Comparison of ENCODE assay signal across 27 cellular contexts in the genomic region with DNA sequence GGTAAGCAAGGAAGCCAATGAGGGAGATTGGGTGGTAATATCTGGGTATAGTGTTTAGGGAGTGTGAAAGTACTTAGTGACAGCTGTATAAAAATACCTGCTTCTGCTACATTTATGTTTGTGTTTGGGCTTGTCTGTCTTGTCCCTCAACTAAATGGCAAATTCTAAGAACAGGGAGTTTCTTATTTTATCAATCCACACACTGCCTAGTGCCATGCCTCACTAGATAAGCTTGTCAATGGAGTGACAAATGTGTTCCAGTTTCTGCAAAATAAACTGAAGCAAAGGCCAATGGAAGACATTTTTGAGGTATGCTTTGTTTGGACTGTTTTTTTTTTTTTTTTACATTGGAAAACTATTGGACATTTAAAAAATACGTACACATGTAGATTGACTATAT.
"Had no signal": no experiment of that assay in that cellular context is flagged by ENCODE, and none has a peak within 500 bp of the region (broad histone marks: within the 10 kb centered on the region; RNA-seq: fewer than 3 reads in every experiment).

No MANE protein-coding gene starts in this region.

- H3K4me1 ChIP-seq: ascending aorta, esophagus squamous epithelium, gastroesophageal sphincter, heart right ventricle had no signal

- H3K4me3 ChIP-seq: ascending aorta, esophagus squamous epithelium, gastroesophageal sphincter, heart right ventricle had no signal

- H3K4me1 Mint-ChIP-seq: activated CD4-positive, alpha-beta memory T cell treated with anti-CD3 and anti-CD28 coated beads, Interleukin-2, amount 10 ng/mL, durations not matched to agents 7 days and 5 days; activated CD4-positive, alpha-beta T cell treated with anti-CD3 and anti-CD28 coated beads, Interleukin-2, amount 10 ng/mL, durations not matched to agents 7 days and 5 days; activated naive CD4-positive, alpha-beta T cell treated with anti-CD3 and anti-CD28 coated beads, Interleukin-2, amount 10 ng/mL, durations not matched to agents 7 days and 5 days; activated naive CD8-positive, alpha-beta T cell treated with anti-CD3 and anti-CD28 coated beads, Interleukin-2, amount 10 ng/mL, durations not matched to agents 7 days and 5 days had no signal

- H3K4me3 Mint-ChIP-seq: activated CD4-positive, alpha-beta memory T cell treated with anti-CD3 and anti-CD28 coated beads, Interleukin-2, amount 10 ng/mL, durations not matched to agents 7 days and 5 days; activated CD4-positive, alpha-beta T cell treated with anti-CD3 and anti-CD28 coated beads, Interleukin-2, amount 10 ng/mL, durations not matched to agents 7 days and 5 days; activated naive CD4-positive, alpha-beta T cell treated with anti-CD3 and anti-CD28 coated beads, Interleukin-2, amount 10 ng/mL, durations not matched to agents 7 days and 5 days; activated naive CD8-positive, alpha-beta T cell treated with anti-CD3 and anti-CD28 coated beads, Interleukin-2, amount 10 ng/mL, durations not matched to agents 7 days and 5 days; activated T-helper 1 cell treated with anti-CD3 and anti-CD28 coated beads, Interleukin-12 subunit alpha, Interleukin-12 subunit beta, Interleukin-2, Interleukin-4 antibody, amounts not matched to agents 30 ng/mL and 10 ng/mL and 1 ng/mL, durations not matched to agents 14 hours and 24 hours and 36 hours; effector memory CD8-positive, alpha-beta T cell; WTC11 had no signal

- H3K27ac ChIP-seq: ascending aorta, esophagus squamous epithelium, gastroesophageal sphincter, heart right ventricle, VCaP had no signal

- H3K9me3 ChIP-seq: ascending aorta, esophagus squamous epithelium, gastroesophageal sphincter, heart right ventricle had no signal

- ATAC-seq: activated naive CD4-positive, alpha-beta T cell treated with anti-CD3 and anti-CD28 coated beads, Interleukin-2, amount 50 U/mL, for 72 hours; effector memory CD8-positive, alpha-beta T cell; gastroesophageal sphincter; heart right ventricle; WTC11 had no signal

- H3K27ac Mint-ChIP-seq: activated CD4-positive, alpha-beta memory T cell treated with anti-CD3 and anti-CD28 coated beads, Interleukin-2, amount 10 ng/mL, durations not matched to agents 7 days and 5 days; activated CD4-positive, alpha-beta T cell treated with anti-CD3 and anti-CD28 coated beads, Interleukin-2, amount 10 ng/mL, durations not matched to agents 7 days and 5 days; activated naive CD4-positive, alpha-beta T cell treated with anti-CD3 and anti-CD28 coated beads, Interleukin-2, amount 10 ng/mL, durations not matched to agents 7 days and 5 days; activated naive CD4-positive, alpha-beta T cell treated with anti-CD3 and anti-CD28 coated beads, Interleukin-2, amount 50 U/mL, for 72 hours; activated naive CD8-positive, alpha-beta T cell treated with anti-CD3 and anti-CD28 coated beads, Interleukin-2, amount 10 ng/mL, durations not matched to agents 7 days and 5 days; activated T-helper 1 cell treated with anti-CD3 and anti-CD28 coated beads, Interleukin-12 subunit alpha, Interleukin-12 subunit beta, Interleukin-2, Interleukin-4 antibody, amounts not matched to agents 30 ng/mL and 10 ng/mL and 1 ng/mL, durations not matched to agents 14 hours and 24 hours and 36 hours; activated T-helper 2 cell treated with anti-CD3 and anti-CD28 coated beads, Interferon-gamma antibody, Interleukin-2, Interleukin-4, amounts not matched to agents 10 μg/mL and 5 μg/mL and 100 μg/mL, durations not matched to agents 14 hours and 24 hours and 36 hours; WTC11 had no signal

- H3K27me3 Mint-ChIP-seq: activated CD4-positive, alpha-beta memory T cell treated with anti-CD3 and anti-CD28 coated beads, Interleukin-2, amount 10 ng/mL, durations not matched to agents 7 days and 5 days; activated CD4-positive, alpha-beta T cell treated with anti-CD3 and anti-CD28 coated beads, Interleukin-2, amount 10 ng/mL, durations not matched to agents 7 days and 5 days; activated naive CD4-positive, alpha-beta T cell treated with anti-CD3 and anti-CD28 coated beads, Interleukin-2, amount 10 ng/mL, durations not matched to agents 7 days and 5 days; activated naive CD8-positive, alpha-beta T cell treated with anti-CD3 and anti-CD28 coated beads, Interleukin-2, amount 10 ng/mL, durations not matched to agents 7 days and 5 days; effector memory CD8-positive, alpha-beta T cell had no signal

- H3K27me3 ChIP-seq: ascending aorta, esophagus squamous epithelium, gastroesophageal sphincter, heart right ventricle had no signal

- H3K9me3 Mint-ChIP-seq: activated CD4-positive, alpha-beta memory T cell treated with anti-CD3 and anti-CD28 coated beads, Interleukin-2, amount 10 ng/mL, durations not matched to agents 7 days and 5 days; activated naive CD4-positive, alpha-beta T cell treated with anti-CD3 and anti-CD28 coated beads, Interleukin-2, amount 10 ng/mL, durations not matched to agents 7 days and 5 days; activated naive CD4-positive, alpha-beta T cell treated with anti-CD3 and anti-CD28 coated beads, Interleukin-2, amount 50 U/mL, for 72 hours; activated naive CD8-positive, alpha-beta T cell treated with anti-CD3 and anti-CD28 coated beads, Interleukin-2, amount 10 ng/mL, durations not matched to agents 7 days and 5 days; activated T-helper 1 cell treated with anti-CD3 and anti-CD28 coated beads, Interleukin-12 subunit alpha, Interleukin-12 subunit beta, Interleukin-2, Interleukin-4 antibody, amounts not matched to agents 30 ng/mL and 10 ng/mL and 1 ng/mL, durations not matched to agents 14 hours and 24 hours and 36 hours; activated T-helper 2 cell treated with anti-CD3 and anti-CD28 coated beads, Interferon-gamma antibody, Interleukin-2, Interleukin-4, amounts not matched to agents 10 μg/mL and 5 μg/mL and 100 μg/mL, durations not matched to agents 14 hours and 24 hours and 36 hours; effector memory CD8-positive, alpha-beta T cell had no signal

- DNase-seq: activated CD4-positive, alpha-beta memory T cell treated with anti-CD3 and anti-CD28 coated beads, Interleukin-2, amount 10 ng/mL, durations not matched to agents 7 days and 5 days; activated CD4-positive, alpha-beta T cell treated with anti-CD3 and anti-CD28 coated beads for 1 hour; activated CD4-positive, alpha-beta T cell treated with anti-CD3 and anti-CD28 coated beads for 4 hours; activated CD4-positive, alpha-beta T cell treated with anti-CD3 and anti-CD28 coated beads, Interleukin-2, amount 10 ng/mL, durations not matched to agents 7 days and 5 days; activated CD4-positive, alpha-beta T cell treated with anti-CD3 and anti-CD28 coated beads, Interleukin-2, amount 50 U/mL, for 4 hours; activated effector memory CD4-positive, alpha-beta T cell treated with anti-CD3 and anti-CD28 coated beads, Interleukin-2, amount 50 U/mL, for 16 hours; activated naive CD4-positive, alpha-beta T cell; activated naive CD4-positive, alpha-beta T cell treated with anti-CD3 and anti-CD28 coated beads, Interleukin-2, amount 10 ng/mL, durations not matched to agents 7 days and 5 days; activated naive CD8-positive, alpha-beta T cell treated with anti-CD3 and anti-CD28 coated beads, Interleukin-2, amount 10 ng/mL, durations not matched to agents 7 days and 5 days; activated T-cell treated with anti-CD3 and anti-CD28 coated beads, Interleukin-2, amount 50 U/mL, for 1 hour; activated T-cell treated with anti-CD3 and anti-CD28 coated beads, Interleukin-2, amount 50 U/mL, for 48 hours; caudate nucleus; cortex of kidney; dermis blood vessel endothelial cell; effector CD4-positive, alpha-beta T cell; effector memory CD8-positive, alpha-beta T cell; esophagus squamous epithelium; foreskin melanocyte; heart right ventricle; T-helper 2 cell had no signal

- H3K36me3 Mint-ChIP-seq: activated naive CD4-positive, alpha-beta T cell treated with anti-CD3 and anti-CD28 coated beads, Interleukin-2, amount 10 ng/mL, durations not matched to agents 7 days and 5 days; activated naive CD4-positive, alpha-beta T cell treated with anti-CD3 and anti-CD28 coated beads, Interleukin-2, amount 50 U/mL, for 72 hours; activated naive CD8-positive, alpha-beta T cell treated with anti-CD3 and anti-CD28 coated beads, Interleukin-2, amount 10 ng/mL, durations not matched to agents 7 days and 5 days; WTC11 had no signal

- H3K36me3 ChIP-seq: ascending aorta, esophagus squamous epithelium, gastroesophageal sphincter, heart right ventricle had no signal
